In the genomic region with DNA sequence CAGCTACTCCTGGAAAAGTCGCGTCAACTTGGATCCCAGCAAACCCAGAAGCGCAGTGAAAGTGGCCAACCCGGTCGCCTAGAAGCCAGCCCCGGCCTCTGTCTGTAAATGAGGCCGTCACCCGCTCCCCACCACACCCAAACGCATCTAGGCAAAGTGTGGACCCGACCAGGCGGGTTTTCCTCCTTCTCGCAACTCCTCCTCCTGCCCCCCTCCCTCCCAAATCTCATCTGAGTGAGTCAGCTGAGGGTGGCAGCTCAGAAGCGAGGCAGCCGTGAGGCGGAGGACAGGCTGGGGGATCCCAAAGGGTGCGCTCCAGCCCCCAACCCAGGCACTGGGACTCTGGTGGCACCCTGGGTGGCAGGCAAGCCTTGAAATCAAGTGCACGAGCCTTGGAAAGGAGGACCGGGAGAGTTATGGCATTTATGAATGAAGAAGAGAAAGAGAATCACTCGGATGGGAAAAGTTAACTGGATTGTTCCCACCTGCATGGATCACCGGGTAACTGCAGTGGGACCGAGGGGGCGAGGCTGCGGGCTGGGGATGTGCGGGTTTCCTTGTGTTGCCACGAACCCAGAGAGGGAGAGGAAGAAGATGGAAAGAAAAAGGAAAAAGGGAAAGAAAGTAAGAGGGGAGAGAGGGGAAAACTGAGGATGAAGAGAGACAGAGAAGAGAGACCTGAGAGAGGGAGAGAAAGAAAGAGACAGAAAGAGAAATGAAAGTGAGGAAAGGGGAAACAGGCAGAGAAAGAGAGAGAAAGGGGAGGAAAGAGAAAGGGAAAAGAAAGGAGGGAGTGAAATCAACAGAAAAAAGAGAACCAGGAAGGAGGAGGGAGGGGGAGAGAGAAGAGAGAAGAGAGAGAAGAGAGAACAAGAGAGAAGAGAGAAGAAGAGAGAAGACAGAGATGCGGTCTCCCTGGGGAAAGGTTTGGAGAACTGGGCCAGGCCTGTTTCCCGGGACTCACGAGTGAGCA, we compare ENCODE assay signal across 13 cellular contexts. TPM values are rescaled to one million over a fixed set of nuclear protein-coding genes. Genes with fewer than 3 reads are reported as not detected.
DNase-seq lines count a peak whose midpoint lies in the region; ATAC-seq and TF ChIP-seq lines count a peak whose summit lies in the region.
"Had no signal": no experiment of that assay in that cellular context is flagged by ENCODE, and none has a peak within 500 bp of the region (broad histone marks: within the 10 kb centered on the region; RNA-seq: fewer than 3 reads in every experiment).

A gene (minus strand): TSS at position 160 of the 973 bp plus-strand sequence. CDS start 692 bp downstream, outside the sequence.

- peaks cover 8% of the 10 kb centered on the region for H3K4me1 Mint-ChIP-seq in T-helper 17 cell

- no peak within 1 kb of the TSS for H2AFZ ChIP-seq in trophoblast cell (ENCODE audit: insufficient read depth, low read length, poor library complexity)

- no peak within 1 kb of the TSS for H2AK5ac ChIP-seq in trophoblast cell (ENCODE audit: low read length)

- no peak within 1 kb of the TSS for H4K91ac ChIP-seq in trophoblast cell (ENCODE audit: low read depth, low read length)

- intact Hi-C loops in left colon (cut with DNase I, micrococcal nuclease), result no loop called here

- H3K9ac ChIP-seq in trophoblast cell (ENCODE audit: low read length), result no peak within 1 kb of the TSS

- H3K4me3 ChIP-seq in SJSA1, result no peak within 1 kb of the TSS
- peak within 1 kb of the TSS; percentile 46 to 61 for H3K4me3 ChIP-seq in foreskin fibroblast (ENCODE audit: low read depth in 1 of 2, low read length in 2 of 2)
- H3K4me3 ChIP-seq in trophoblast cell (ENCODE audit: low read depth, low read length), result peak within 1 kb of the TSS; percentile 42
- no peak within 1 kb of the TSS for H3K4me3 ChIP-seq in WERI-Rb-1 (ENCODE audit: low read depth, low read length)

- H3K27me3 ChIP-seq in SJSA1 (replicated peaks) (no peaks in the 10 kb centered on the region), trophoblast cell (ENCODE audit: insufficient read depth, low read length) (peaks cover 29% of the 10 kb centered on the region), WERI-Rb-1 (ENCODE audit: insufficient read depth, low read depth, severe bottlenecking) (no peaks in the 10 kb centered on the region)

- H3K4me2 ChIP-seq in trophoblast cell (ENCODE audit: low read length), result peak within 1 kb of the TSS; percentile 69

- H3K4ac ChIP-seq in trophoblast cell (ENCODE audit: low read depth, low read length), result no peak within 1 kb of the TSS

- H3K27ac Mint-ChIP-seq in T-helper 17 cell, result no peak within 1 kb of the TSS

- no peaks in the 10 kb centered on the region for H3K79me1 ChIP-seq in trophoblast cell (ENCODE audit: low read length)

- H3K14ac ChIP-seq in trophoblast cell (ENCODE audit: low read length), result no peak within 1 kb of the TSS

- DNase-seq in ELR (ENCODE audit: low read depth) (peak; percentile 88), SJSA1 (ENCODE audit: low read depth in 1 of 2, low spot score in 2 of 2) (peak; percentile 22 to 55), foreskin fibroblast (peak; percentile 30 to 60), trophoblast cell (peak; percentile 29 to 57), T-helper 17 cell (no peak), WERI-Rb-1 (no peak), left colon (no peak), GF-D8 (lab: John Stamatoyannopoulos, UW) (no peak)
- DNase-seq: anterior cingulate cortex; GDM1; NCI-H187 treated with DMSO at 0.1 percent for 48 hours; stimulated activated naive CD4-positive, alpha-beta T cell had no signal

- H3K18ac ChIP-seq in trophoblast cell (ENCODE audit: low read length), result no peak within 1 kb of the TSS

- no peak within 1 kb of the TSS for H2BK5ac ChIP-seq in trophoblast cell (ENCODE audit: low read depth, low read length, poor library complexity)

- TF ChIP-seq CTCF in foreskin fibroblast (IDR thresholded peaks at IDR 0.05; ENCODE audit: low read depth, low read length), result no peak
- TF ChIP-seq CTCF in WERI-Rb-1 (IDR thresholded peaks at IDR 0.05; ENCODE audit: low read depth, low read length), result no peak

- H3K4me3 Mint-ChIP-seq in T-helper 17 cell, result no peak within 1 kb of the TSS

- peaks cover 5% of the 10 kb centered on the region for H3K36me3 Mint-ChIP-seq in T-helper 17 cell (ENCODE audit: low read depth)

- ATAC-seq in T-helper 17 cell (no peak), left colon (no peak)

- H3K27ac ChIP-seq in SJSA1, result no peak within 1 kb of the TSS
- no peak within 1 kb of the TSS for H3K27ac ChIP-seq in trophoblast cell (ENCODE audit: low read depth, low read length)
- H3K27ac ChIP-seq in WERI-Rb-1, result no peak within 1 kb of the TSS
- H3K27ac ChIP-seq: neutrophil had no signal

- H2BK120ac ChIP-seq in trophoblast cell (ENCODE audit: insufficient read depth, low read length, poor library complexity), result no peak within 1 kb of the TSS

- no peak within 1 kb of the TSS for H3K23ac ChIP-seq in trophoblast cell (ENCODE audit: low read length)

- no peaks in the 10 kb centered on the region for H3K79me2 ChIP-seq in trophoblast cell (ENCODE audit: control insufficient read depth, insufficient read depth, low read length, poor library complexity)

- WGBS in trophoblast cell (ENCODE audit: extremely low coverage, insufficient coverage, insufficient read length), result no CpG with 5 or more reads among the region's 28 CpGs

- no peak within 1 kb of the TSS for H4K12ac ChIP-seq in trophoblast cell (ENCODE audit: low read depth, low read length)

- H2BK12ac ChIP-seq in trophoblast cell (ENCODE audit: low read length), result no peak within 1 kb of the TSS

- H4K8ac ChIP-seq in trophoblast cell (ENCODE audit: low read depth, low read length), result no peak within 1 kb of the TSS

- H3K9me3 ChIP-seq in SJSA1 (replicated peaks) (no peaks in the 10 kb centered on the region), trophoblast cell (ENCODE audit: insufficient read depth, low read depth, low read length) (peaks cover 4% of the 10 kb centered on the region), T-helper 17 cell (ENCODE audit: control insufficient read depth, low read length, poor library complexity, severe bottlenecking) (no peaks in the 10 kb centered on the region), WERI-Rb-1 (ENCODE audit: severe bottlenecking) (no peaks in the 10 kb centered on the region)
- H3K9me3 ChIP-seq: neutrophil had no signal

- peaks cover 66% of the 10 kb centered on the region for H3K27me3 Mint-ChIP-seq in T-helper 17 cell

- H3K4me1 ChIP-seq in SJSA1 (replicated peaks) (peaks cover 17% of the 10 kb centered on the region), trophoblast cell (ENCODE audit: control insufficient read depth in 1 of 2, insufficient read depth in 2 of 2, low read length in 2 of 2) (peaks cover 5 to 11% of the 10 kb centered on the region in 2 experiments)

- H3K36me3 ChIP-seq in SJSA1, result no peaks in the 10 kb centered on the region
- no peaks in the 10 kb centered on the region for H3K36me3 ChIP-seq in trophoblast cell (ENCODE audit: control insufficient read depth in 1 of 2, insufficient read depth in 2 of 2, low read length in 2 of 2)
- H3K36me3 ChIP-seq in WERI-Rb-1, result no peaks in the 10 kb centered on the region
- H3K36me3 ChIP-seq: neutrophil had no signal

RNA-seq across cellular contexts. Expression of the gene that starts here (rescaled TPM):
- total RNA-seq in SJSA1 (2014; rRNA removed; shearing (Covaris generic)), result 0.24 TPM in 1 of 2 replicates, not detected in the other
- polyA plus RNA-seq in trophoblast cell (2013), result 0.14 and 0.18 TPM in 2 replicates
- total RNA-seq in T-helper 17 cell, result not detected
- under 1 TPM; 0.40 to 0.50 TPM for total RNA-seq in left colon

Comparison
In these comparisons a context has a peak if more than half of its experiments do, and no peak if none do; other contexts are left out.
1. Peak in DNase-seq in SJSA1; RNA of the gene not detected or under 1 TPM.
2. DNase-seq: peak in ELR (single experiment), foreskin fibroblast (2 of 2) and trophoblast cell (2 of 2); none in T-helper 17 cell (0 of 3), WERI-Rb-1 (single experiment), left colon (0 of 2) and GF-D8 (single experiment).
3. H3K4me3 ChIP-seq: peak in foreskin fibroblast (2 of 2) and trophoblast cell (single experiment); none in SJSA1 (single experiment) and WERI-Rb-1 (single experiment).